Comparison of ENCODE assay signal across 1 cellular context in the genomic region with DNA sequence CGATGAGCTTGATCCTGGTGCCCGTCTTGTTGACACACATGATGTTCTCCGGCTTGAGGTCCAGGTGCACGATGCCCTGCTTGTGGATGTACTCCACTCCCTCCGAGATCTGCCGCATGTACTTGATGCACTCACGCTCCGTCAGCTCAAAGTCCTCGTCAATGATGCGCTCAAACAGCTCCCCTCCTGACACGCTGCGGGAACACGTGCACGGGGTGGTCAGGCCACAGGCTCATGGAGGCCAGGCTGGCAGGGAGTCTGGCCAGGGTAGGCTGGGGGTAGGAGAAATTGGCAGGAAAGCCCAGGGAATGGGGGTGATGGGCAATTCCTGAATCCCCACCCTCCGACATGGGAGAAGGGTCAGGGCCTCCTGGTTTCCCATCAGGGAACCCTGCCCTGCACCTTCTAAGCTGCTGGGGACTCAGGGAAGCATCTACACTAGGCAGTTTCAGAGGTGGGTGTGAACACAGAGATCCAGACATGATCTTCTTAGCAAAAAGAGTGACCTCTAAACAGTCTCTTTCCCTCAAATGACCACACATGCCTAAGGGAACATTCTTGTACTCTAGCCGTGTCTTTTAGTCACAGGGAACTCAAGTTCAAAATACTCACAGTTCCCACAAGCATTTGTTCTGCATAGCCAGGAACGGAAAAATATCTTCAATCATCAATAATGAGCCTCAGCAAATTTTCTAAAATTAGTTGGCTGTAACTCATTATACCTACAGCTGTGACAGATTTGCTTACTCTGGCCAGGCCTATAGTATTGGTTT.
TF ChIP-seq lines count a peak whose summit lies in the region.

No MANE protein-coding gene starts in this region.

TF ChIP-seq in HepG2, 621 proteins besides CTCF, POLR2A, EP300 and RAD21 (continued from another document):
- TF ChIP-seq, protein P1, sequence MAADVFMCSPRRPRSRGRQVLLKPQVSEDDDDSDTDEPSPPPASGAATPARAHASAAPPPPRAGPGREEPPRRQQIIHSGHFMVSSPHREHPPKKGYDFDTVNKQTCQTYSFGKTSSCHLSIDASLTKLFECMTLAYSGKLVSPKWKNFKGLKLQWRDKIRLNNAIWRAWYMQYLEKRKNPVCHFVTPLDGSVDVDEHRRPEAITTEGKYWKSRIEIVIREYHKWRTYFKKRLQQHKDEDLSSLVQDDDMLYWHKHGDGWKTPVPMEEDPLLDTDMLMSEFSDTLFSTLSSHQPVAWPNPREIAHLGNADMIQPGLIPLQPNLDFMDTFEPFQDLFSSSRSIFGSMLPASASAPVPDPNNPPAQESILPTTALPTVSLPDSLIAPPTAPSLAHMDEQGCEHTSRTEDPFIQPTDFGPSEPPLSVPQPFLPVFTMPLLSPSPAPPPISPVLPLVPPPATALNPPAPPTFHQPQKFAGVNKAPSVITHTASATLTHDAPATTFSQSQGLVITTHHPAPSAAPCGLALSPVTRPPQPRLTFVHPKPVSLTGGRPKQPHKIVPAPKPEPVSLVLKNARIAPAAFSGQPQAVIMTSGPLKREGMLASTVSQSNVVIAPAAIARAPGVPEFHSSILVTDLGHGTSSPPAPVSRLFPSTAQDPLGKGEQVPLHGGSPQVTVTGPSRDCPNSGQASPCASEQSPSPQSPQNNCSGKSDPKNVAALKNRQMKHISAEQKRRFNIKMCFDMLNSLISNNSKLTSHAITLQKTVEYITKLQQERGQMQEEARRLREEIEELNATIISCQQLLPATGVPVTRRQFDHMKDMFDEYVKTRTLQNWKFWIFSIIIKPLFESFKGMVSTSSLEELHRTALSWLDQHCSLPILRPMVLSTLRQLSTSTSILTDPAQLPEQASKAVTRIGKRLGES (CRISPR knock-in tag; IDR thresholded peaks at IDR 0.05; ENCODE audit: borderline replicate concordance), result no peak
- no peak for TF ChIP-seq RAD51 (IDR thresholded peaks at IDR 0.05; ENCODE audit: borderline replicate concordance)
- TF ChIP-seq UBTF (CRISPR knock-in tag; IDR thresholded peaks at IDR 0.05), result no peak
- TF ChIP-seq, protein P2, sequence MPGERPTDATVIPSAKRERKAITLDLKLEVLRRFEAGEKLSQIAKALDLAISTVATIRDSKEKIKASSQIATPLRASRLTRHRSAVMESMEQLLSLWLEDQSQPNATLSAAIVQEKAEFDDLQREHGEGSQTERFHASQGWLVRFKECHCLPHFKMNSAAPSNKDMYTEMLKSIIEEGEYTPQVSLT (CRISPR knock-in tag; IDR thresholded peaks at IDR 0.05; ENCODE audit: borderline replicate concordance, low read depth), result no peak
- TF ChIP-seq TEF (CRISPR knock-in tag; IDR thresholded peaks at IDR 0.05), result no peak
- no peak for TF ChIP-seq FOSL1 (CRISPR knock-in tag; IDR thresholded peaks at IDR 0.05; ENCODE audit: borderline replicate concordance)
- TF ChIP-seq MEIS2 (CRISPR knock-in tag; IDR thresholded peaks at IDR 0.05), result no peak
- TF ChIP-seq NFYB (CRISPR knock-in tag; IDR thresholded peaks at IDR 0.05), result no peak
- no peak for TF ChIP-seq ZNF281 (CRISPR knock-in tag; IDR thresholded peaks at IDR 0.05; ENCODE audit: borderline replicate concordance)
- no peak for TF ChIP-seq CSRNP1 (CRISPR knock-in tag; IDR thresholded peaks at IDR 0.05)
- TF ChIP-seq, protein P3, sequence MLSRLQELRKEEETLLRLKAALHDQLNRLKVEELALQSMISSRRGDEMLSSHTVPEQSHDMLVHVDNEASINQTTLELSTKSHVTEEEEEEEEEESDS (CRISPR knock-in tag; IDR thresholded peaks at IDR 0.05; ENCODE audit: borderline replicate concordance), result no peak
TF ChIP-seq in HepG2: peak in this region for 0.
